In genomic region chr5:51387854-51388320, GRCh38 we compare ENCODE assay signal across 13 cellular contexts. TPM values are rescaled to one million over a fixed set of nuclear protein-coding genes. Genes with fewer than 3 reads are reported as not detected.
DNase-seq lines count a peak whose midpoint lies in the region; TF ChIP-seq lines count a peak whose summit lies in the region.
"Had no signal": no experiment of that assay in that cellular context is flagged by ENCODE, and none has a peak within 500 bp of the region (broad histone marks: within the 10 kb centered on the region; RNA-seq: fewer than 3 reads in every experiment).

No MANE protein-coding gene starts in this region.

- 15% methylated on average over 10 of the region's 10 CpGs for WGBS in suprapubic skin

- TF ChIP-seq POLR2A in suprapubic skin (IDR thresholded peaks at IDR 0.05), result no peak

- peaks cover 96% of the 10 kb centered on the region for H3K27me3 ChIP-seq in suprapubic skin

- H3K4me3 Mint-ChIP-seq in glutamatergic neuron (ENCODE audit: unreplicated experiment), result peak overlapping the region; percentile 99
- H3K4me3 Mint-ChIP-seq: activated naive CD8-positive, alpha-beta T cell treated with anti-CD3 and anti-CD28 coated beads, Interleukin-2, amount 50 U/mL, for 24 hours; nephron progenitor cell had no signal

- no peak overlapping the region for H3K27ac ChIP-seq in suprapubic skin
- H3K27ac ChIP-seq: GM23248 had no signal

- H3K36me3 ChIP-seq in suprapubic skin, result no peaks in the 10 kb centered on the region

- H3K4me1 Mint-ChIP-seq in glutamatergic neuron (ENCODE audit: low read depth, unreplicated experiment), result peaks cover 20% of the 10 kb centered on the region
- H3K4me1 Mint-ChIP-seq: activated naive CD8-positive, alpha-beta T cell treated with anti-CD3 and anti-CD28 coated beads, Interleukin-2, amount 50 U/mL, for 24 hours had no signal

- no peak for TF ChIP-seq CTCF in glutamatergic neuron (IDR thresholded peaks at IDR 0.05; ENCODE audit: partially characterized antibody, unreplicated experiment)
- no peak for TF ChIP-seq CTCF in suprapubic skin (IDR thresholded peaks at IDR 0.05)

- peak overlapping the region; percentile 99 for H3K27ac Mint-ChIP-seq in glutamatergic neuron (ENCODE audit: unreplicated experiment)
- H3K27ac Mint-ChIP-seq: activated naive CD8-positive, alpha-beta T cell treated with anti-CD3 and anti-CD28 coated beads, Interleukin-2, amount 50 U/mL, for 24 hours; nephron progenitor cell had no signal

- TF ChIP-seq EP300 in suprapubic skin (IDR thresholded peaks at IDR 0.05), result no peak

- peaks cover 29% of the 10 kb centered on the region for H3K36me3 Mint-ChIP-seq in glutamatergic neuron (ENCODE audit: unreplicated experiment)

- H3K4me1 ChIP-seq in suprapubic skin, result peaks cover 41% of the 10 kb centered on the region

- H3K9me3 Mint-ChIP-seq in glutamatergic neuron (ENCODE audit: unreplicated experiment), result peaks cover 67% of the 10 kb centered on the region
- H3K9me3 Mint-ChIP-seq: nephron progenitor cell had no signal

- no peaks in the 10 kb centered on the region for H3K9me3 ChIP-seq in suprapubic skin

- H3K27me3 Mint-ChIP-seq in glutamatergic neuron (ENCODE audit: unreplicated experiment), result peaks cover 40% of the 10 kb centered on the region

- DNase-seq in NCI-H2081 (lab: John Stamatoyannopoulos, UW) (peak; percentile 77 to 82), NCI-H2081 treated with DMSO at 0.1 percent for 48 hours (lab: John Stamatoyannopoulos, UW) (no peak), NCI-H69 (lab: John Stamatoyannopoulos, UW) (peak; percentile 98), glutamatergic neuron (no peak), suprapubic skin (ENCODE audit: low spot score in 2 of 2) (no peak), NCI-H1930 (lab: John Stamatoyannopoulos, UW) (no peak), GM19238 (ENCODE audit: insufficient read length, low spot score) (no peak), NK-92 (lab: John Stamatoyannopoulos, UW; ENCODE audit: unreplicated experiment) (no peak)
- DNase-seq: activated naive CD8-positive, alpha-beta T cell treated with anti-CD3 and anti-CD28 coated beads, Interleukin-2, amount 50 U/mL, for 24 hours; GM23248; Karpas-422; NK-92 treated with Interleukin-12 subunit alpha and Interleukin-12 subunit beta, amount 100 ng/mL, for 24 hours had no signal

- H3K4me3 ChIP-seq in suprapubic skin, result peak overlapping the region; percentile 20
- H3K4me3 ChIP-seq: GM23248 had no signal

RNA-seq across cellular contexts. Expression of gene ISL1, which starts 4.6 kb away (rescaled TPM):
- 152 TPM for total RNA-seq in glutamatergic neuron (ENCODE audit: unreplicated experiment)
- 1 to 10 TPM in 3 of 4 donors, not detected in 1; 1.1 to 3.3 (median 1.6) TPM for total RNA-seq in suprapubic skin
- total RNA-seq: GM23248 had no signal

Comparison
In these comparisons a context has a peak if more than half of its experiments do, and no peak if none do; other contexts are left out.
1. DNase-seq: peak in NCI-H2081 (2 of 2) and NCI-H69 (single experiment); none in NCI-H2081 treated with DMSO at 0.1 percent for 48 hours (single experiment), glutamatergic neuron (single experiment), suprapubic skin (0 of 2), NCI-H1930 (0 of 2), GM19238 (single experiment) and NK-92 (single experiment).
2. RNA of gene ISL1, which starts 4.6 kb away (total RNA-seq): 152 TPM in glutamatergic neuron (single experiment); 1.1 to 3.3 TPM in suprapubic skin; every median in the first group is over 10 times any median in the second.